29 cellular contexts compared by ENCODE assay signal in genomic region chr17:48389903-48390302, GRCh38. TPM values are rescaled to one million over a fixed set of nuclear protein-coding genes. Genes with fewer than 3 reads are reported as not detected.
"Had no signal": no experiment of that assay in that cellular context is flagged by ENCODE, and none has a peak within 500 bp of the region (broad histone marks: within the 10 kb centered on the region; RNA-seq: fewer than 3 reads in every experiment).

No MANE protein-coding gene starts in this region.

- DNase-seq: activated CD4-positive, alpha-beta T cell treated with anti-CD3 and anti-CD28 coated beads, Interleukin-2, amount 50 U/mL, for 1 hour; activated CD4-positive, CD25-positive, alpha-beta regulatory T cell treated with anti-CD3 and anti-CD28 coated beads, Interleukin-2, amount 50 U/mL, for 72 hours; activated CD8-positive, alpha-beta memory T cell treated with anti-CD3 and anti-CD28 coated beads for 24 hours; activated effector memory CD4-positive, alpha-beta T cell treated with anti-CD3 and anti-CD28 coated beads, Interleukin-2, amount 50 U/mL, for 16 hours; activated naive CD4-positive, alpha-beta T cell treated with anti-CD3 and anti-CD28 coated beads, Interleukin-2, amount 10 ng/mL, durations not matched to agents 7 days and 5 days; adrenal gland; aorta; body of pancreas; cerebellar nuclear complex; colonic mucosa; effector CD8-positive, alpha-beta T cell; esophagus squamous epithelium; gastrocnemius medialis; glutamatergic neuron; left ventricle myocardium inferior; mesendoderm; posterior cingulate gyrus; right cardiac atrium; spleen; stimulated activated naive CD4-positive, alpha-beta T cell treated with Interleukin-2 at 50 U/mL for 16 hours; SW 1271; testis; transverse colon had no signal

- H3K4me1 ChIP-seq: body of pancreas, colonic mucosa, gastrocnemius medialis, testis, vagina had no signal

- ATAC-seq: body of pancreas, gastrocnemius medialis, right cardiac atrium had no signal

- H3K36me3 ChIP-seq: adrenal gland, colonic mucosa, esophagus squamous epithelium, gastrocnemius medialis, left ventricle myocardium inferior, transverse colon, vagina had no signal

- H3K27ac Mint-ChIP-seq: activated naive CD4-positive, alpha-beta T cell treated with anti-CD3 and anti-CD28 coated beads, Interleukin-2, amount 10 ng/mL, durations not matched to agents 7 days and 5 days; T-helper 1 cell treated with Interleukin-12 subunit alpha and Interleukin-12 subunit beta and Interleukin-4 antibody, amounts not matched to agents 30 μg/mL and 1 μg/mL, for 36 hours had no signal

- H3K4me3 Mint-ChIP-seq: activated naive CD4-positive, alpha-beta T cell treated with anti-CD3 and anti-CD28 coated beads, Interleukin-2, amount 10 ng/mL, durations not matched to agents 7 days and 5 days; nephron; T-helper 1 cell treated with Interleukin-12 subunit alpha and Interleukin-12 subunit beta and Interleukin-4 antibody, amounts not matched to agents 30 μg/mL and 1 μg/mL, for 36 hours had no signal

- H3K27me3 ChIP-seq: adrenal gland, body of pancreas, colonic mucosa, testis, vagina had no signal

- H3K4me3 ChIP-seq: adrenal gland, body of pancreas, colonic mucosa, esophagus squamous epithelium, gastrocnemius medialis, left ventricle myocardium inferior, lung, spleen, testis, transverse colon, vagina had no signal

- H3K9me3 Mint-ChIP-seq: activated naive CD4-positive, alpha-beta T cell treated with anti-CD3 and anti-CD28 coated beads, Interleukin-2, amount 10 ng/mL, durations not matched to agents 7 days and 5 days; nephron; T-helper 1 cell treated with Interleukin-12 subunit alpha and Interleukin-12 subunit beta and Interleukin-4 antibody, amounts not matched to agents 30 μg/mL and 1 μg/mL, for 36 hours had no signal

- H3K27ac ChIP-seq: adrenal gland, body of pancreas, colonic mucosa, epithelial cell of prostate, esophagus squamous epithelium, gastrocnemius medialis, left ventricle myocardium inferior, spleen, testis, transverse colon, vagina had no signal

- H3K9me3 ChIP-seq: adrenal gland, body of pancreas, colonic mucosa, esophagus squamous epithelium, gastrocnemius medialis, left ventricle myocardium inferior, spleen, testis, transverse colon, vagina had no signal

- H3K27me3 Mint-ChIP-seq: activated naive CD4-positive, alpha-beta T cell treated with anti-CD3 and anti-CD28 coated beads, Interleukin-2, amount 10 ng/mL, durations not matched to agents 7 days and 5 days had no signal

RNA-seq across cellular contexts. Expression of gene SKAP1, which starts 40.1 kb away (rescaled TPM):
- total RNA-seq: gastrocnemius medialis, osteoblast had no signal
